ENCODE assay signal across 8 cellular contexts in genomic region chr12:110124184-110124995, GRCh38. TPM values are rescaled to one million over a fixed set of nuclear protein-coding genes. Genes with fewer than 3 reads are reported as not detected.
DNase-seq lines count a peak whose midpoint lies in the region; ATAC-seq and TF ChIP-seq lines count a peak whose summit lies in the region.

A gene with protein sequence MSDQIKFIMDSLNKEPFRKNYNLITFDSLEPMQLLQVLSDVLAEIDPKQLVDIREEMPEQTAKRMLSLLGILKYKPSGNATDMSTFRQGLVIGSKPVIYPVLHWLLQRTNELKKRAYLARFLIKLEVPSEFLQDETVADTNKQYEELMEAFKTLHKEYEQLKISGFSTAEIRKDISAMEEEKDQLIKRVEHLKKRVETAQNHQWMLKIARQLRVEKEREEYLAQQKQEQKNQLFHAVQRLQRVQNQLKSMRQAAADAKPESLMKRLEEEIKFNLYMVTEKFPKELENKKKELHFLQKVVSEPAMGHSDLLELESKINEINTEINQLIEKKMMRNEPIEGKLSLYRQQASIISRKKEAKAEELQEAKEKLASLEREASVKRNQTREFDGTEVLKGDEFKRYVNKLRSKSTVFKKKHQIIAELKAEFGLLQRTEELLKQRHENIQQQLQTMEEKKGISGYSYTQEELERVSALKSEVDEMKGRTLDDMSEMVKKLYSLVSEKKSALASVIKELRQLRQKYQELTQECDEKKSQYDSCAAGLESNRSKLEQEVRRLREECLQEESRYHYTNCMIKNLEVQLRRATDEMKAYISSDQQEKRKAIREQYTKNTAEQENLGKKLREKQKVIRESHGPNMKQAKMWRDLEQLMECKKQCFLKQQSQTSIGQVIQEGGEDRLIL (plus strand): TSS chr12:110124357. CDS start chr12:110127381, 3,024 bp downstream.

- no peak for TF ChIP-seq CTCF in AG10803 (conservative IDR thresholded peaks at IDR 0.05; ENCODE audit: low read length)

- H3K27me3 Mint-ChIP-seq in activated CD4-positive, alpha-beta T cell treated with anti-CD3 and anti-CD28 coated beads, Interleukin-2, amount 10 ng/mL, durations not matched to agents 7 days and 5 days = peaks cover 26% of the 10 kb centered on the region

- peak within 1 kb of the TSS; percentile 92 for H3K4me3 ChIP-seq in AG10803 (ENCODE audit: low read length)

- DNase-seq in AG10803 (ENCODE audit: low read depth) = peak; percentile 91
- DNase-seq in NCI-H69 (lab: John Stamatoyannopoulos, UW) = peak; percentile 98
- DNase-seq in activated CD4-positive, alpha-beta T cell treated with anti-CD3 and anti-CD28 coated beads, Interleukin-2, amount 10 ng/mL, durations not matched to agents 7 days and 5 days = peak; percentile 97
- peak; percentile 69 for DNase-seq in cortex of kidney (lab: John Stamatoyannopoulos, UW)
- peak; percentile 97 for DNase-seq in left kidney (ENCODE audit: low read depth, low spot score)
- peak; percentile 94 for DNase-seq in stimulated activated CD4-positive, alpha-beta T cell treated with anti-CD3 and anti-CD28 coated beads, Interleukin-1b, Interleukin-23, amount 100 ng/mL, for 48 hours

- ATAC-seq in GM19324 (IDR thresholded peaks at IDR 0.05; ENCODE audit: low FRiP score, unreplicated experiment) = peak; percentile 83
- peak; percentile 65 for ATAC-seq in HG03469 (IDR thresholded peaks at IDR 0.05; ENCODE audit: unreplicated experiment)

- H3K4me3 Mint-ChIP-seq in activated CD4-positive, alpha-beta T cell treated with anti-CD3 and anti-CD28 coated beads, Interleukin-2, amount 10 ng/mL, durations not matched to agents 7 days and 5 days = peak within 1 kb of the TSS; percentile 85

- CTCF ChIA-PET in activated CD4-positive, alpha-beta T cell treated with anti-CD3 and anti-CD28 coated beads, Interleukin-2, amount 10 ng/mL, durations not matched to agents 7 days and 5 days (lab: Charles Lee) = interaction anchor here (1.0 to 1.4 kb wide), 3 partner anchors 10 to 20 kb away, joined by 3 to 6 read pairs (median 3); no protein-coding TSS in a partner anchor

- peaks cover 8% of the 10 kb centered on the region for H3K4me1 Mint-ChIP-seq in activated CD4-positive, alpha-beta T cell treated with anti-CD3 and anti-CD28 coated beads, Interleukin-2, amount 10 ng/mL, durations not matched to agents 7 days and 5 days

- H3K36me3 Mint-ChIP-seq in activated CD4-positive, alpha-beta T cell treated with anti-CD3 and anti-CD28 coated beads, Interleukin-2, amount 10 ng/mL, durations not matched to agents 7 days and 5 days (ENCODE audit: low read depth) = no peaks in the 10 kb centered on the region

- H3K27ac Mint-ChIP-seq in activated CD4-positive, alpha-beta T cell treated with anti-CD3 and anti-CD28 coated beads, Interleukin-2, amount 10 ng/mL, durations not matched to agents 7 days and 5 days = peak within 1 kb of the TSS; percentile 87

- no peaks in the 10 kb centered on the region for H3K9me3 Mint-ChIP-seq in activated CD4-positive, alpha-beta T cell treated with anti-CD3 and anti-CD28 coated beads, Interleukin-2, amount 10 ng/mL, durations not matched to agents 7 days and 5 days

- POLR2A ChIA-PET in activated CD4-positive, alpha-beta T cell treated with anti-CD3 and anti-CD28 coated beads, Interleukin-2, amount 10 ng/mL, durations not matched to agents 7 days and 5 days (lab: Charles Lee) = interaction anchor here (0.6 kb wide), 1 partner anchor 158 kb away, joined by 3 read pairs; no protein-coding TSS in a partner anchor

RNA-seq across cellular contexts. Expression of the gene that starts here (rescaled TPM):
- total RNA-seq in activated CD4-positive, alpha-beta T cell treated with anti-CD3 and anti-CD28 coated beads, Interleukin-2, amount 10 ng/mL, durations not matched to agents 7 days and 5 days = 1 to 10 TPM; 2.5 to 2.9 TPM

Comparison
In these comparisons a context has a peak if more than half of its experiments do, and no peak if none do; other contexts are left out.
1. Peak in every context shown above with its lines: DNase-seq, ATAC-seq and H3K4me3 ChIP-seq.